1 cellular context compared by ENCODE assay signal in the genomic region with DNA sequence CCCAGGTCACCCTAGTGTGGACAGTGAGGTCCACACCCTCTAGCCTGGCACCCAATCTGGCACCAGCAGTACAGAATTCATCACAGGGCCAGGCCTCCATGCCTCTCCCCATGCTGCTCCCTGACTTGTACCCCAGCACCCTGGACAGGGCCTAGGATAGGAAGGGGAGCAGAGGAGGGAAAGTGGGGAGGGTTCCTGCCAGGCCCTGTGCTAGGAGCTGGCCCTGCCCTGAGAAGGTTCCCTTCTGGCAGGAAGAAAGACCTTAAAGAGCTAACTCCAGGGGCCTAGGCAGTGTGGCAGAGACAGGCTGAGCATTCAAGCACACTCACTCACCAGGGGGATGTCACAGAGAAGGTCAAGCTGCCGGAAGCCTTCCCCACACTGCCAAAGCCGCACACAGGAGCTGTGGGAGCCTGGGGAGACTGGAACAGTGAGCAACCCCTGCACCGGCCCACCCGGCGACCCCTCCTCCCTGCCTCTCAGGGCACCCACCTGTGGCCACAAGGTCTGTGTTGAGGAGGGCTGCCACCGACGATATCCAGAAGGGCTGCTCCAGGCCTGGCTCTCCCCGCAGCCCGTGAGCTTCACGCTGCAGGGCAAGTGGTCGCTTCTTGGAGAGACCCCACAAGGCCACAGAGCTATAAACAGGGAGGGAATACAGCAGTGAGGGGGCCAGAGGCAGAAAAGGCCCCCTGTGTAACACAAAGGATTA.
TF ChIP-seq lines count a peak whose summit lies in the region.

No MANE protein-coding gene starts in this region.

TF ChIP-seq in GM12878, 131 proteins besides CTCF, POLR2A, EP300 and RAD21:
- TF ChIP-seq ZNF384 (IDR thresholded peaks at IDR 0.05; ENCODE audit: borderline replicate concordance, low read depth, low read length) (no peak), NR2C2 (IDR thresholded peaks at IDR 0.05; ENCODE audit: borderline replicate concordance, control insufficient read depth, insufficient read length, low read depth) (no peak), ZNF24 (IDR thresholded peaks at IDR 0.05) (no peak)
- TF ChIP-seq, protein P1, sequence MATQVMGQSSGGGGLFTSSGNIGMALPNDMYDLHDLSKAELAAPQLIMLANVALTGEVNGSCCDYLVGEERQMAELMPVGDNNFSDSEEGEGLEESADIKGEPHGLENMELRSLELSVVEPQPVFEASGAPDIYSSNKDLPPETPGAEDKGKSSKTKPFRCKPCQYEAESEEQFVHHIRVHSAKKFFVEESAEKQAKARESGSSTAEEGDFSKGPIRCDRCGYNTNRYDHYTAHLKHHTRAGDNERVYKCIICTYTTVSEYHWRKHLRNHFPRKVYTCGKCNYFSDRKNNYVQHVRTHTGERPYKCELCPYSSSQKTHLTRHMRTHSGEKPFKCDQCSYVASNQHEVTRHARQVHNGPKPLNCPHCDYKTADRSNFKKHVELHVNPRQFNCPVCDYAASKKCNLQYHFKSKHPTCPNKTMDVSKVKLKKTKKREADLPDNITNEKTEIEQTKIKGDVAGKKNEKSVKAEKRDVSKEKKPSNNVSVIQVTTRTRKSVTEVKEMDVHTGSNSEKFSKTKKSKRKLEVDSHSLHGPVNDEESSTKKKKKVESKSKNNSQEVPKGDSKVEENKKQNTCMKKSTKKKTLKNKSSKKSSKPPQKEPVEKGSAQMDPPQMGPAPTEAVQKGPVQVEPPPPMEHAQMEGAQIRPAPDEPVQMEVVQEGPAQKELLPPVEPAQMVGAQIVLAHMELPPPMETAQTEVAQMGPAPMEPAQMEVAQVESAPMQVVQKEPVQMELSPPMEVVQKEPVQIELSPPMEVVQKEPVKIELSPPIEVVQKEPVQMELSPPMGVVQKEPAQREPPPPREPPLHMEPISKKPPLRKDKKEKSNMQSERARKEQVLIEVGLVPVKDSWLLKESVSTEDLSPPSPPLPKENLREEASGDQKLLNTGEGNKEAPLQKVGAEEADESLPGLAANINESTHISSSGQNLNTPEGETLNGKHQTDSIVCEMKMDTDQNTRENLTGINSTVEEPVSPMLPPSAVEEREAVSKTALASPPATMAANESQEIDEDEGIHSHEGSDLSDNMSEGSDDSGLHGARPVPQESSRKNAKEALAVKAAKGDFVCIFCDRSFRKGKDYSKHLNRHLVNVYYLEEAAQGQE (IDR thresholded peaks at IDR 0.05; ENCODE audit: low read depth, low read length), result peak; percentile 44; the same call in 1 of the 2 replicates
- TF ChIP-seq, protein P2, sequence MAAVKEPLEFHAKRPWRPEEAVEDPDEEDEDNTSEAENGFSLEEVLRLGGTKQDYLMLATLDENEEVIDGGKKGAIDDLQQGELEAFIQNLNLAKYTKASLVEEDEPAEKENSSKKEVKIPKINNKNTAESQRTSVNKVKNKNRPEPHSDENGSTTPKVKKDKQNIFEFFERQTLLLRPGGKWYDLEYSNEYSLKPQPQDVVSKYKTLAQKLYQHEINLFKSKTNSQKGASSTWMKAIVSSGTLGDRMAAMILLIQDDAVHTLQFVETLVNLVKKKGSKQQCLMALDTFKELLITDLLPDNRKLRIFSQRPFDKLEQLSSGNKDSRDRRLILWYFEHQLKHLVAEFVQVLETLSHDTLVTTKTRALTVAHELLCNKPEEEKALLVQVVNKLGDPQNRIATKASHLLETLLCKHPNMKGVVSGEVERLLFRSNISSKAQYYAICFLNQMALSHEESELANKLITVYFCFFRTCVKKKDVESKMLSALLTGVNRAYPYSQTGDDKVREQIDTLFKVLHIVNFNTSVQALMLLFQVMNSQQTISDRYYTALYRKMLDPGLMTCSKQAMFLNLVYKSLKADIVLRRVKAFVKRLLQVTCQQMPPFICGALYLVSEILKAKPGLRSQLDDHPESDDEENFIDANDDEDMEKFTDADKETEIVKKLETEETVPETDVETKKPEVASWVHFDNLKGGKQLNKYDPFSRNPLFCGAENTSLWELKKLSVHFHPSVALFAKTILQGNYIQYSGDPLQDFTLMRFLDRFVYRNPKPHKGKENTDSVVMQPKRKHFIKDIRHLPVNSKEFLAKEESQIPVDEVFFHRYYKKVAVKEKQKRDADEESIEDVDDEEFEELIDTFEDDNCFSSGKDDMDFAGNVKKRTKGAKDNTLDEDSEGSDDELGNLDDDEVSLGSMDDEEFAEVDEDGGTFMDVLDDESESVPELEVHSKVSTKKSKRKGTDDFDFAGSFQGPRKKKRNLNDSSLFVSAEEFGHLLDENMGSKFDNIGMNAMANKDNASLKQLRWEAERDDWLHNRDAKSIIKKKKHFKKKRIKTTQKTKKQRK (IDR thresholded peaks at IDR 0.05; ENCODE audit: low read depth, low read length), result no peak
- TF ChIP-seq, protein P3, sequence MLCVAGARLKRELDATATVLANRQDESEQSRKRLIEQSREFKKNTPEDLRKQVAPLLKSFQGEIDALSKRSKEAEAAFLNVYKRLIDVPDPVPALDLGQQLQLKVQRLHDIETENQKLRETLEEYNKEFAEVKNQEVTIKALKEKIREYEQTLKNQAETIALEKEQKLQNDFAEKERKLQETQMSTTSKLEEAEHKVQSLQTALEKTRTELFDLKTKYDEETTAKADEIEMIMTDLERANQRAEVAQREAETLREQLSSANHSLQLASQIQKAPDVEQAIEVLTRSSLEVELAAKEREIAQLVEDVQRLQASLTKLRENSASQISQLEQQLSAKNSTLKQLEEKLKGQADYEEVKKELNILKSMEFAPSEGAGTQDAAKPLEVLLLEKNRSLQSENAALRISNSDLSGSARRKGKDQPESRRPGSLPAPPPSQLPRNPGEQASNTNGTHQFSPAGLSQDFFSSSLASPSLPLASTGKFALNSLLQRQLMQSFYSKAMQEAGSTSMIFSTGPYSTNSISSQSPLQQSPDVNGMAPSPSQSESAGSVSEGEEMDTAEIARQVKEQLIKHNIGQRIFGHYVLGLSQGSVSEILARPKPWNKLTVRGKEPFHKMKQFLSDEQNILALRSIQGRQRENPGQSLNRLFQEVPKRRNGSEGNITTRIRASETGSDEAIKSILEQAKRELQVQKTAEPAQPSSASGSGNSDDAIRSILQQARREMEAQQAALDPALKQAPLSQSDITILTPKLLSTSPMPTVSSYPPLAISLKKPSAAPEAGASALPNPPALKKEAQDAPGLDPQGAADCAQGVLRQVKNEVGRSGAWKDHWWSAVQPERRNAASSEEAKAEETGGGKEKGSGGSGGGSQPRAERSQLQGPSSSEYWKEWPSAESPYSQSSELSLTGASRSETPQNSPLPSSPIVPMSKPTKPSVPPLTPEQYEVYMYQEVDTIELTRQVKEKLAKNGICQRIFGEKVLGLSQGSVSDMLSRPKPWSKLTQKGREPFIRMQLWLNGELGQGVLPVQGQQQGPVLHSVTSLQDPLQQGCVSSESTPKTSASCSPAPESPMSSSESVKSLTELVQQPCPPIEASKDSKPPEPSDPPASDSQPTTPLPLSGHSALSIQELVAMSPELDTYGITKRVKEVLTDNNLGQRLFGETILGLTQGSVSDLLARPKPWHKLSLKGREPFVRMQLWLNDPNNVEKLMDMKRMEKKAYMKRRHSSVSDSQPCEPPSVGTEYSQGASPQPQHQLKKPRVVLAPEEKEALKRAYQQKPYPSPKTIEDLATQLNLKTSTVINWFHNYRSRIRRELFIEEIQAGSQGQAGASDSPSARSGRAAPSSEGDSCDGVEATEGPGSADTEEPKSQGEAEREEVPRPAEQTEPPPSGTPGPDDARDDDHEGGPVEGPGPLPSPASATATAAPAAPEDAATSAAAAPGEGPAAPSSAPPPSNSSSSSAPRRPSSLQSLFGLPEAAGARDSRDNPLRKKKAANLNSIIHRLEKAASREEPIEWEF (IDR thresholded peaks at IDR 0.05; ENCODE audit: insufficient replicate concordance, low read depth, low read length), result no peak
